1 cellular context compared by ENCODE assay signal in the genomic region with DNA sequence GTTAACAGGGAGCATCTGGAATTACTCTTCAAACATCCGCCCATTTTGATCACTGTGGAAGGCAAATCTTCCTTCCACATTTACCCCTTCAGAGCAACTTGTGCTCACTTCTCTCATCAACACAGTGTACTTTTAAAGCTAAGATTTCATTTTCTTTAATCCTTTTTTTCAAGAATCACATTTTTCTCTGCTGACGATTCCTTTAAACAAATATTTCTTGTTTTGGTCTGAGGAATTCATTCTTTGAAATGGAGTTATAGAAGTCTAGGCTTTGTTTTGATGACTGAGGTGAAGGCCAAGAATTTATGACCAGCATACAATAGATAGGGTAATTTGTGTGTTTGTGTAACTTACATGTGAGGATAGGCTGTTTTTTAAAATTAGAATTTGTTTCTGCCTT.
TF ChIP-seq lines count a peak whose summit lies in the region.

No MANE protein-coding gene starts in this region.

TF ChIP-seq in HEK293T, 16 proteins besides CTCF, POLR2A, EP300 and RAD21 (continued from another document):
- TF ChIP-seq FOXM1 (IDR thresholded peaks at IDR 0.05; ENCODE audit: borderline replicate concordance) (no peak), FOXK2 (IDR thresholded peaks at IDR 0.05) (no peak), NFRKB (IDR thresholded peaks at IDR 0.05) (no peak), HDGF (IDR thresholded peaks at IDR 0.05; ENCODE audit: borderline replicate concordance) (no peak), ARNT (IDR thresholded peaks at IDR 0.05) (no peak), L3MBTL2 (conservative IDR thresholded peaks at IDR 0.05) (no peak), SUZ12 (IDR thresholded peaks at IDR 0.05) (no peak), ZNF384 (IDR thresholded peaks at IDR 0.05) (no peak)
TF ChIP-seq in HEK293T: peak in this region for 0.
